ENCODE assay signal across 27 cellular contexts in the genomic region with DNA sequence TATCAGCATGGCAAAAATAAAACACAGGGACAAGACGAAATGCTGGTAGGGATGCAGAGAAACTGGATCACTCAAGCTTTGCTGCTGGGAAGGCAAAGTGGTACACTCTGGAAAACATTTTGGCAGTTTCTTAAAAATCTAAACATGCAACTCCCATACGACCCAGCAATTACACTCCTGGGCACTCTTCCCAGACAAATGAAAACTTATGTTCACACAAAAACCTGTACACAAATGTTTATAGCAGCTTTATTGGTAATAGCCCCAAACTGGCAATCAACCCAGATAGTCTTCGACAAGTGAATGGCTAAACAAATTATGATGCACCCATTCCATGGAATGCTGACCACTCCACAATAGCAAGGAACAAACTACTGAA. TPM values are rescaled to one million over a fixed set of nuclear protein-coding genes. Genes with fewer than 3 reads are reported as not detected.
A peak's percentile ranks its signal among the peaks of the same experiment; 100 is the strongest.
DNase-seq lines count a peak whose midpoint lies in the region; ATAC-seq, FAIRE-seq and TF ChIP-seq lines count a peak whose summit lies in the region.
"Had no signal": no experiment of that assay in that cellular context is flagged by ENCODE, and none has a peak within 500 bp of the region (broad histone marks: within the 10 kb centered on the region; RNA-seq: fewer than 3 reads in every experiment).

No MANE protein-coding gene starts in this region.

- intact Hi-C loops in Right ventricle myocardium inferior (cut with DNase I): no loop called here
- intact Hi-C loops in transverse colon (cut with DNase I; ENCODE audit: low total_unique reads): no loop called here

- peaks cover 28% of the 10 kb centered on the region for H3K27me3 ChIP-seq in transverse colon

- H3K36me3 ChIP-seq in HEK293 (ENCODE audit: control insufficient read depth in 2 of 2, insufficient read depth in 1 of 2, low read length in 2 of 2) (no peaks in the 10 kb centered on the region), transverse colon (no peaks in the 10 kb centered on the region)
- H3K36me3 ChIP-seq: breast epithelium, heart right ventricle, lower lobe of right lung had no signal

- no peaks in the 10 kb centered on the region for H3K27me3 Mint-ChIP-seq in activated naive CD8-positive, alpha-beta T cell treated with anti-CD3 and anti-CD28 coated beads, Interleukin-2, amount 10 ng/mL, durations not matched to agents 7 days and 5 days
- H3K27me3 Mint-ChIP-seq in activated naive CD8-positive, alpha-beta T cell treated with anti-CD3 and anti-CD28 coated beads, Interleukin-2, amount 50 U/mL, for 24 hours: no peaks in the 10 kb centered on the region
- H3K27me3 Mint-ChIP-seq in type B pancreatic cell: peaks cover 27% of the 10 kb centered on the region

- H3K4me1 Mint-ChIP-seq in activated naive CD8-positive, alpha-beta T cell treated with anti-CD3 and anti-CD28 coated beads, Interleukin-2, amount 10 ng/mL, durations not matched to agents 7 days and 5 days: peaks cover 59% of the 10 kb centered on the region
- peaks cover 60% of the 10 kb centered on the region for H3K4me1 Mint-ChIP-seq in activated naive CD8-positive, alpha-beta T cell treated with anti-CD3 and anti-CD28 coated beads, Interleukin-2, amount 50 U/mL, for 24 hours
- H3K4me1 Mint-ChIP-seq in type B pancreatic cell (ENCODE audit: unreplicated experiment): peaks cover 9% of the 10 kb centered on the region

- no peaks in the 10 kb centered on the region for H3K9me3 Mint-ChIP-seq in activated naive CD8-positive, alpha-beta T cell treated with anti-CD3 and anti-CD28 coated beads, Interleukin-2, amount 10 ng/mL, durations not matched to agents 7 days and 5 days
- H3K9me3 Mint-ChIP-seq in activated naive CD8-positive, alpha-beta T cell treated with anti-CD3 and anti-CD28 coated beads, Interleukin-2, amount 50 U/mL, for 24 hours: no peaks in the 10 kb centered on the region
- no peaks in the 10 kb centered on the region for H3K9me3 Mint-ChIP-seq in type B pancreatic cell

- no peak overlapping the region for H3K4me3 Mint-ChIP-seq in activated naive CD8-positive, alpha-beta T cell treated with anti-CD3 and anti-CD28 coated beads, Interleukin-2, amount 10 ng/mL, durations not matched to agents 7 days and 5 days
- no peak overlapping the region for H3K4me3 Mint-ChIP-seq in activated naive CD8-positive, alpha-beta T cell treated with anti-CD3 and anti-CD28 coated beads, Interleukin-2, amount 50 U/mL, for 24 hours
- peak overlapping the region; percentile 48 for H3K4me3 Mint-ChIP-seq in type B pancreatic cell

- TF ChIP-seq CTCF in HEK293 (tag by site-specific recombination; IDR thresholded peaks at IDR 0.05): no peak
- no peak for TF ChIP-seq CTCF in type B pancreatic cell (conservative IDR thresholded peaks at IDR 0.05)
- no peak for TF ChIP-seq CTCF in transverse colon (IDR thresholded peaks at IDR 0.05)

- H3K4me3 ChIP-seq in HEK293 (ENCODE audit: low read depth, low read length): no peak overlapping the region
- H3K4me3 ChIP-seq in transverse colon: no peak overlapping the region
- H3K4me3 ChIP-seq: breast epithelium, heart right ventricle, lower lobe of right lung had no signal

- no peak for DNase-seq in activated naive CD8-positive, alpha-beta T cell treated with anti-CD3 and anti-CD28 coated beads, Interleukin-2, amount 10 ng/mL, durations not matched to agents 7 days and 5 days
- DNase-seq in activated naive CD8-positive, alpha-beta T cell treated with anti-CD3 and anti-CD28 coated beads, Interleukin-2, amount 50 U/mL, for 24 hours: no peak
- no peak for DNase-seq in type B pancreatic cell (ENCODE audit: extremely low spot score, unreplicated experiment)
- DNase-seq in Right ventricle myocardium inferior (ENCODE audit: missing footprints): no peak
- no peak for DNase-seq in NCI-H2029 treated with DMSO at 0.1 percent for 48 hours (lab: John Stamatoyannopoulos, UW)
- DNase-seq in transverse colon: no peak
- DNase-seq: activated gamma-delta T cell treated with Interleukin-2 at 50 U/mL for 16 hours; activated T-cell treated with anti-CD3 and anti-CD28 coated beads, Interleukin-2, amount 50 U/mL, for 1 hour; amygdala; DMS53; effector CD4-positive, alpha-beta T cell; foreskin keratinocyte; GOT3; heart right ventricle; kidney glomerular epithelial cell; MV-4-11; NCI-H187 treated with DMSO at 0.1 percent for 48 hours; NCI-H526; right cardiac atrium; SHP77 treated with DMSO at 0.1 percent for 48 hours; stimulated activated CD4-positive, alpha-beta T cell treated with anti-CD3 and anti-CD28 coated beads, Interleukin-2, amount 100 ng/mL, for 24 hours; SW 1271 had no signal

- no peak for TF ChIP-seq EP300 in transverse colon (IDR thresholded peaks at IDR 0.05; ENCODE audit: low read depth)

- no peak overlapping the region for H3K27ac ChIP-seq in HEK293 (ENCODE audit: extremely low read depth, low read depth, low read length)
- H3K27ac ChIP-seq in transverse colon: no peak overlapping the region
- H3K27ac ChIP-seq: breast epithelium, foreskin keratinocyte, heart right ventricle, lower lobe of right lung had no signal

- FAIRE-seq in endometrium (lab: Jason Lieb, UNC): peak; percentile 39

- no peaks in the 10 kb centered on the region for H3K4me1 ChIP-seq in HEK293 (ENCODE audit: control insufficient read depth, insufficient read depth, low read length)
- peaks cover 8 to 55% (median 14%) of the 10 kb centered on the region in 4 donors for H3K4me1 ChIP-seq in transverse colon
- H3K4me1 ChIP-seq: breast epithelium, foreskin keratinocyte had no signal

- 0 to 38% methylated on average over 2 to 3 of the region's 3 CpGs for WGBS in transverse colon (ENCODE audit: low coverage in 1 of 2), 2 donors

- ATAC-seq in activated naive CD8-positive, alpha-beta T cell treated with anti-CD3 and anti-CD28 coated beads, Interleukin-2, amount 10 ng/mL, durations not matched to agents 7 days and 5 days (ENCODE audit: low read depth): no peak
- no peak for ATAC-seq in activated naive CD8-positive, alpha-beta T cell treated with anti-CD3 and anti-CD28 coated beads, Interleukin-2, amount 50 U/mL, for 24 hours
- no peak for ATAC-seq in Right ventricle myocardium inferior
- ATAC-seq: activated CD4-positive, CD25-positive, alpha-beta regulatory T cell treated with anti-CD3 and anti-CD28 coated beads, Interleukin-2, amount 50 U/mL, for 24 hours; foreskin keratinocyte; heart right ventricle; lower lobe of right lung; right cardiac atrium had no signal

- in situ Hi-C loops in transverse colon (cut with MboI; ENCODE audit: low pct_ligation_motif_present in 1 of 4, low pct_unique_long_range_greater_than_20kb in 1 of 4, low sequenced_read_pairs in 3 of 4): no loop called here

- no peak for TF ChIP-seq POLR2A in transverse colon (IDR thresholded peaks at IDR 0.05)

- POLR2A ChIA-PET in activated naive CD8-positive, alpha-beta T cell treated with anti-CD3 and anti-CD28 coated beads, Interleukin-2, amount 10 ng/mL, durations not matched to agents 7 days and 5 days (lab: Charles Lee): interaction anchor here (0.7 kb wide), 1 partner anchor 620 kb away, joined by 3 read pairs; no protein-coding TSS in a partner anchor
- POLR2A ChIA-PET in HEK293 (lab: Yijun Ruan, JAX): no interaction called here

- no peaks in the 10 kb centered on the region for H3K36me3 Mint-ChIP-seq in activated naive CD8-positive, alpha-beta T cell treated with anti-CD3 and anti-CD28 coated beads, Interleukin-2, amount 10 ng/mL, durations not matched to agents 7 days and 5 days
- no peaks in the 10 kb centered on the region for H3K36me3 Mint-ChIP-seq in activated naive CD8-positive, alpha-beta T cell treated with anti-CD3 and anti-CD28 coated beads, Interleukin-2, amount 50 U/mL, for 24 hours (ENCODE audit: low read depth)
- no peaks in the 10 kb centered on the region for H3K36me3 Mint-ChIP-seq in type B pancreatic cell

- H3K27ac Mint-ChIP-seq in activated naive CD8-positive, alpha-beta T cell treated with anti-CD3 and anti-CD28 coated beads, Interleukin-2, amount 10 ng/mL, durations not matched to agents 7 days and 5 days: peak overlapping the region; percentile 74
- no peak overlapping the region for H3K27ac Mint-ChIP-seq in activated naive CD8-positive, alpha-beta T cell treated with anti-CD3 and anti-CD28 coated beads, Interleukin-2, amount 50 U/mL, for 24 hours
- H3K27ac Mint-ChIP-seq in type B pancreatic cell: no peak overlapping the region

- H3K9me3 ChIP-seq in HEK293 (ENCODE audit: control insufficient read depth, insufficient read depth, low read depth, low read length): no peaks in the 10 kb centered on the region
- no peaks in the 10 kb centered on the region for H3K9me3 ChIP-seq in transverse colon
- H3K9me3 ChIP-seq: breast epithelium, heart right ventricle, lower lobe of right lung had no signal

- CTCF ChIA-PET in HEK293 (lab: Yijun Ruan, JAX): interaction anchor here (0.6 to 2.2 kb wide), 3 partner anchors 9 to 1322 kb away, joined by 3 to 7 read pairs (median 3); no protein-coding TSS in a partner anchor

TF ChIP-seq in HEK293, 187 proteins besides CTCF, POLR2A, EP300 and RAD21 (continues in another document):
- peak; percentile 61 for TF ChIP-seq PRDM4 (tag by site-specific recombination; IDR thresholded peaks at IDR 0.05)
- no peak for TF ChIP-seq ZNF785 (tag by site-specific recombination; IDR thresholded peaks at IDR 0.05)

RNA-seq across cellular contexts. Expression of gene PRR5, which starts 35.8 kb away (rescaled TPM):
- 10 to 100 TPM; 51.5 to 52.3 TPM for total RNA-seq in activated naive CD8-positive, alpha-beta T cell treated with anti-CD3 and anti-CD28 coated beads, Interleukin-2, amount 10 ng/mL, durations not matched to agents 7 days and 5 days
- 21.2 and 30.8 TPM in 2 replicates for total RNA-seq in type B pancreatic cell (ENCODE audit: low replicate concordance)
- 2.9 TPM for total RNA-seq in Right ventricle myocardium inferior
- 10 to 100 TPM; 17.7 to 68.3 (median 22.2) TPM for total RNA-seq in transverse colon
